ENCODE assay signal across 15 cellular contexts in the genomic region with DNA sequence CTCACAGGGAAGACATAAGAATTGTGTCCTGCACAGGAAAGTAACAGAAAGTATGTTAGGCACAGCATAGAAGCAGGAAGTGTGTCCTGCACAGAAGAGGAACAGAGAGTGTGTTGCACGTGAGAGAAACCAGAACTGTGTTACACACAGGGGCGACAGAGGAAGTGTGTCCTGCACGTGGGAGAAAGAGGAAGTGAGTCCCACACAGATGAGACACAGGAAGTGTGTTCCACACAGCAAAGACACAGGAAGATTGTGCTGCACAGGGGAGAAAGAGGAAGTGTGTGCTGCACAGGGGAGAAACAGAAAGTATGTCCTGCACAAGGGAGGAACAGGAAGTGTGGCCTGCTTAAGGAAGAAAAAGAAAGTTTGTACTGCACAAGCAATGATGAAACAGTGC.
DNase-seq lines count a peak whose midpoint lies in the region; ATAC-seq, FAIRE-seq and TF ChIP-seq lines count a peak whose summit lies in the region.
"Had no signal": no experiment of that assay in that cellular context is flagged by ENCODE, and none has a peak within 500 bp of the region (broad histone marks: within the 10 kb centered on the region; RNA-seq: fewer than 3 reads in every experiment).

No MANE protein-coding gene starts in this region.

- H3K4me3 ChIP-seq in CD8-positive, alpha-beta T cell (ENCODE audit: low read depth, low read length) = no peak overlapping the region
- H3K4me3 ChIP-seq in H1 (ENCODE audit: extremely low read depth in 1 of 4, insufficient read depth in 2 of 4, low read depth in 3 of 4, low read length in 4 of 4) = no peak overlapping the region

- H3K27me3 ChIP-seq in CD8-positive, alpha-beta T cell (ENCODE audit: insufficient read depth, low read length) = no peaks in the 10 kb centered on the region
- H3K27me3 ChIP-seq in H1 (replicated peaks in 1 of 4; ENCODE audit: control insufficient read depth in 3 of 4, extremely low read depth in 1 of 4, insufficient read depth in 3 of 4, low read length in 3 of 4) = no peaks in the 10 kb centered on the region

- H2BK12ac ChIP-seq in H1 (ENCODE audit: low read depth, low read length) = no peak overlapping the region

- H4K5ac ChIP-seq in H1 (ENCODE audit: insufficient read length, low read depth, low read length) = no peak overlapping the region

- H4K8ac ChIP-seq in H1 (ENCODE audit: extremely low read depth, insufficient read depth, low read length) = no peak overlapping the region

- no peak overlapping the region for H2AFZ ChIP-seq in H1 (ENCODE audit: low read length)

- 77% methylated on average over 3 of the region's 3 CpGs; no CpG with 5 or more reads in 1 of the 2 experiments for WGBS in H1 (ENCODE audit: extremely low coverage in 1 of 2, insufficient coverage in 1 of 2, insufficient read length in 1 of 2, insufficient replicate concordance in 2 of 2, low coverage in 1 of 2, low lambda C conversion rate in 2 of 2, missing lambda C conversion rate in 1 of 2), 2 experiments

- no peak for DNase-seq in CD8-positive, alpha-beta T cell
- DNase-seq in GF-D8 (lab: John Stamatoyannopoulos, UW) = peak; percentile 24
- DNase-seq in activated CD8-positive, alpha-beta T cell treated with anti-CD3 and anti-CD28 coated beads for 36 hours = no peak
- no peak for DNase-seq in H1 (ENCODE audit: low read depth in 1 of 2, low spot score in 2 of 2)
- no peak for DNase-seq in D341Med (ENCODE audit: low spot score)
- DNase-seq in activated CD8-positive, alpha-beta memory T cell treated with anti-CD3 and anti-CD28 coated beads, Interleukin-2, amount 50 U/mL, for 48 hours = no peak
- DNase-seq: Calu3; CD4-positive, CD25-positive, alpha-beta regulatory T cell; GOT3; NCI-H1048; NCI-H1436 treated with DMSO at 0.1 percent for 48 hours; NCI-H2029 treated with DMSO at 0.1 percent for 48 hours; NCI-H524 had no signal

- no peak overlapping the region for H3K4ac ChIP-seq in H1 (replicated peaks; ENCODE audit: insufficient read length, low read depth, low read length)

- H3K4me3 Mint-ChIP-seq in CD8-positive, alpha-beta T cell = peak overlapping the region; percentile 8
- H3K4me3 Mint-ChIP-seq in activated CD8-positive, alpha-beta T cell treated with anti-CD3 and anti-CD28 coated beads for 36 hours = no peak overlapping the region
- H3K4me3 Mint-ChIP-seq: CD4-positive, CD25-positive, alpha-beta regulatory T cell had no signal

- intact Hi-C loops in CD8-positive, alpha-beta T cell (cut with DNase I, micrococcal nuclease) = loop anchor here in 1 of 2 experiments (10.0 kb wide), 1 partner anchor 55 kb away; no protein-coding TSS in a partner anchor
- intact Hi-C loops in activated CD8-positive, alpha-beta T cell treated with anti-CD3 and anti-CD28 coated beads for 36 hours (cut with micrococcal nuclease) = no loop called here

- peaks cover 58% of the 10 kb centered on the region for H3K4me1 ChIP-seq in CD8-positive, alpha-beta T cell (ENCODE audit: insufficient read depth, low read length)
- no peaks in the 10 kb centered on the region for H3K4me1 ChIP-seq in H1 (replicated peaks in 1 of 4; ENCODE audit: control insufficient read depth in 3 of 4, insufficient read depth in 4 of 4, low read length in 3 of 4)

- no peaks in the 10 kb centered on the region for H3K79me2 ChIP-seq in H1 (ENCODE audit: control insufficient read depth in 1 of 2, insufficient read depth in 2 of 2, low read length in 2 of 2)

- H3K9me3 ChIP-seq in CD8-positive, alpha-beta T cell (ENCODE audit: low read length) = peaks cover 40% of the 10 kb centered on the region
- peaks cover 0 to 7% of the 10 kb centered on the region in 2 experiments; a peak in 2 of 4 replicates for H3K9me3 ChIP-seq in H1 (ENCODE audit: insufficient read depth in 2 of 2, low read depth in 1 of 2, low read length in 1 of 2)

- no peak overlapping the region for H3K18ac ChIP-seq in H1 (ENCODE audit: extremely low read depth, low read length)

- peaks cover 43% of the 10 kb centered on the region for H3K4me1 Mint-ChIP-seq in CD8-positive, alpha-beta T cell (ENCODE audit: low read depth)
- peaks cover 34% of the 10 kb centered on the region for H3K4me1 Mint-ChIP-seq in activated CD8-positive, alpha-beta T cell treated with anti-CD3 and anti-CD28 coated beads for 36 hours (ENCODE audit: low read depth)

- CTCF ChIA-PET in CD8-positive, alpha-beta T cell (lab: Charles Lee) = no interaction called here
- CTCF ChIA-PET in activated CD8-positive, alpha-beta T cell treated with anti-CD3 and anti-CD28 coated beads for 36 hours (lab: Charles Lee) = no interaction called here
- CTCF ChIA-PET in H1 (lab: Charles Lee; ENCODE audit: partially characterized antibody) = no interaction called here

- TF ChIP-seq POLR2A in H1 (IDR thresholded peaks at IDR 0.05; ENCODE audit: control extremely low read depth in 1 of 2, low read depth in 2 of 2, low read length in 2 of 2) = no peak

- no peaks in the 10 kb centered on the region for H3K23me2 ChIP-seq in H1 (ENCODE audit: low read depth, low read length)

- H3K23ac ChIP-seq in H1 (ENCODE audit: insufficient read length) = no peak overlapping the region

- H2BK120ac ChIP-seq in H1 (replicated peaks; ENCODE audit: low read depth, low read length) = no peak overlapping the region

- H3K27ac ChIP-seq in CD8-positive, alpha-beta T cell (ENCODE audit: low read depth, low read length) = no peak overlapping the region
- H3K27ac ChIP-seq in H1 (ENCODE audit: low read depth, low read length) = no peak overlapping the region

- TF ChIP-seq RAD21 in H1 (IDR thresholded peaks at IDR 0.05 in 1 of 2, conservative IDR thresholded peaks at IDR 0.05 in 1 of 2; ENCODE audit: low read depth in 2 of 2, low read length in 2 of 2) = no peak

- no peak overlapping the region for H2AK5ac ChIP-seq in H1 (ENCODE audit: low read depth, low read length)

- POLR2A ChIA-PET in CD8-positive, alpha-beta T cell (lab: Charles Lee) = no interaction called here
- POLR2A ChIA-PET in activated CD8-positive, alpha-beta T cell treated with anti-CD3 and anti-CD28 coated beads for 36 hours (lab: Charles Lee) = no interaction called here
- POLR2A ChIA-PET in H1 (lab: Charles Lee; ENCODE audit: partially characterized antibody) = no interaction called here

- H3K9ac ChIP-seq in H1 (replicated peaks in 1 of 4; ENCODE audit: extremely low read depth in 1 of 4, low read depth in 3 of 4, low read length in 3 of 4) = no peak overlapping the region

- H3K56ac ChIP-seq in H1 (replicated peaks; ENCODE audit: insufficient read length, low read depth, low read length) = no peak overlapping the region

- no peak overlapping the region for H3K14ac ChIP-seq in H1 (ENCODE audit: insufficient read length)

- H3K9me3 Mint-ChIP-seq in CD8-positive, alpha-beta T cell = peaks cover 38% of the 10 kb centered on the region
- peaks cover 43% of the 10 kb centered on the region for H3K9me3 Mint-ChIP-seq in activated CD8-positive, alpha-beta T cell treated with anti-CD3 and anti-CD28 coated beads for 36 hours

- no peaks in the 10 kb centered on the region for H3K79me1 ChIP-seq in H1 (ENCODE audit: low read depth, low read length)

- H3K36me3 ChIP-seq in CD8-positive, alpha-beta T cell (ENCODE audit: insufficient read depth, low read length) = no peaks in the 10 kb centered on the region
- H3K36me3 ChIP-seq in H1 (ENCODE audit: control insufficient read depth in 2 of 4, insufficient read depth in 4 of 4, low read length in 3 of 4) = no peaks in the 10 kb centered on the region

- H3K36me3 Mint-ChIP-seq in CD8-positive, alpha-beta T cell = peaks cover 37% of the 10 kb centered on the region
- H3K36me3 Mint-ChIP-seq in activated CD8-positive, alpha-beta T cell treated with anti-CD3 and anti-CD28 coated beads for 36 hours (ENCODE audit: low read depth) = peaks cover 38% of the 10 kb centered on the region
- H3K36me3 Mint-ChIP-seq: CD4-positive, CD25-positive, alpha-beta regulatory T cell had no signal

- peak overlapping the region; percentile 56 for H3K27ac Mint-ChIP-seq in CD8-positive, alpha-beta T cell
- H3K27ac Mint-ChIP-seq in activated CD8-positive, alpha-beta T cell treated with anti-CD3 and anti-CD28 coated beads for 36 hours = peak overlapping the region; percentile 52

- no peaks in the 10 kb centered on the region for H3K27me3 Mint-ChIP-seq in CD8-positive, alpha-beta T cell (ENCODE audit: low read depth)
- no peaks in the 10 kb centered on the region for H3K27me3 Mint-ChIP-seq in activated CD8-positive, alpha-beta T cell treated with anti-CD3 and anti-CD28 coated beads for 36 hours
- H3K27me3 Mint-ChIP-seq: CD4-positive, CD25-positive, alpha-beta regulatory T cell had no signal

- TF ChIP-seq CTCF in CD8-positive, alpha-beta T cell (IDR thresholded peaks at IDR 0.05) = no peak
- no peak for TF ChIP-seq CTCF in activated CD8-positive, alpha-beta T cell treated with anti-CD3 and anti-CD28 coated beads for 36 hours (IDR thresholded peaks at IDR 0.05)
- no peak for TF ChIP-seq CTCF in H1 (IDR thresholded peaks at IDR 0.05; ENCODE audit: control extremely low read depth in 1 of 3, insufficient read depth in 1 of 3, low read depth in 1 of 3, low read length in 3 of 3)

- peak overlapping the region; percentile 29; the same call in 1 of the 2 replicates for H2BK15ac ChIP-seq in H1 (ENCODE audit: low read length)

- H4K20me1 ChIP-seq in H1 (replicated peaks in 1 of 2; ENCODE audit: control insufficient read depth in 1 of 2, insufficient read depth in 2 of 2, low read length in 2 of 2) = no peaks in the 10 kb centered on the region

- no peak for ATAC-seq in CD8-positive, alpha-beta T cell
- ATAC-seq in activated CD8-positive, alpha-beta T cell treated with anti-CD3 and anti-CD28 coated beads for 36 hours = no peak
- ATAC-seq in GM19324 (IDR thresholded peaks at IDR 0.05; ENCODE audit: low FRiP score, unreplicated experiment) = no peak
- ATAC-seq: Panc1 had no signal

- no peak for FAIRE-seq in H1 (lab: Jason Lieb, UNC)

- H2BK20ac ChIP-seq in H1 (ENCODE audit: low read length) = no peak overlapping the region

- no peak overlapping the region for H2BK5ac ChIP-seq in H1 (ENCODE audit: low read depth, low read length)

- no peak overlapping the region for H4K91ac ChIP-seq in H1 (replicated peaks; ENCODE audit: insufficient read length, low read length)

- H3K4me2 ChIP-seq in H1 (ENCODE audit: insufficient read depth in 1 of 2, low read depth in 2 of 2, low read length in 2 of 2) = no peak overlapping the region

- no peak for TF ChIP-seq EP300 in H1 (IDR thresholded peaks at IDR 0.05; ENCODE audit: borderline replicate concordance in 1 of 2, low read depth in 2 of 2, low read length in 2 of 2)

TF ChIP-seq in H1, 55 proteins besides CTCF, POLR2A, EP300 and RAD21 (continues in another document):
- TF ChIP-seq, protein P1, sequence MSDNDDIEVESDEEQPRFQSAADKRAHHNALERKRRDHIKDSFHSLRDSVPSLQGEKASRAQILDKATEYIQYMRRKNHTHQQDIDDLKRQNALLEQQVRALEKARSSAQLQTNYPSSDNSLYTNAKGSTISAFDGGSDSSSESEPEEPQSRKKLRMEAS (IDR thresholded peaks at IDR 0.05) = no peak
- TF ChIP-seq GTF2F1 (IDR thresholded peaks at IDR 0.05; ENCODE audit: borderline replicate concordance, low read depth, low read length) = no peak
- no peak for TF ChIP-seq POLR2AphosphoS5 (IDR thresholded peaks at IDR 0.05; ENCODE audit: low read depth, low read length)
- TF ChIP-seq SP2 (IDR thresholded peaks at IDR 0.05; ENCODE audit: low read length) = no peak
- TF ChIP-seq KDM5A (IDR thresholded peaks at IDR 0.05; ENCODE audit: low read length) = no peak
- no peak for TF ChIP-seq GABPA (IDR thresholded peaks at IDR 0.05; ENCODE audit: borderline replicate concordance, insufficient read depth, low read length)
